ENCODE assay signal across 23 cellular contexts in the genomic region with DNA sequence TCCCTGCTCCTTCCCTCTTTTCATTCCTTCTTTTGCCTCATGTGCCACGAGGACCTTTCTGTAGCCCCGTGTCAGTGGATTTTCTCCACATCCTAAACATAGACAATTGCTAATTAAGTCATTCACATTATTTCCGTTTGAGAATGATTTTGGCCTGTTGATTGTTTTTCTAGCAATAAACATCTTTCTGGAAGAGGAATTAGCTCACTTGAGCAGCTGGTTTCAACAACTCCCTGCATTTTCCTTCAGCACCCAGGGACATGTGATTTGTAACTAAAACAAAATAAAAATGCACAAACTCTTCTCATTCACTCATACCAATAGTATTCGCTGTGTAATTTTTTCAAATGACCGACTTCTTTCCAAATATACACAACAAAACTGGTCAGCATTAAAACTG.
"Had no signal": no experiment of that assay in that cellular context is flagged by ENCODE, and none has a peak within 500 bp of the region (broad histone marks: within the 10 kb centered on the region; RNA-seq: fewer than 3 reads in every experiment).

No MANE protein-coding gene starts in this region.

- H3K27me3 ChIP-seq: foreskin keratinocyte, left lung, pancreas, right lobe of liver, thyroid gland had no signal

- H3K36me3 ChIP-seq: left lung, pancreas, right lobe of liver, thyroid gland had no signal

- ATAC-seq: activated T-cell treated with anti-CD3 and anti-CD28 coated beads, Interleukin-2, amount 50 U/mL, for 72 hours; foreskin keratinocyte; left lung; natural killer cell treated with Interleukin-12 subunit alpha and Interleukin-12 subunit beta and Interleukin-15 and Interleukin-18, amount 100 ng/mL, for 72 hours; pancreas; psoas muscle; right lobe of liver had no signal

- H3K27ac ChIP-seq: foreskin keratinocyte, left lung, pancreas, psoas muscle, right lobe of liver, skin epidermis, thyroid gland had no signal

- H3K9me3 ChIP-seq: left lung, pancreas, psoas muscle, right lobe of liver, thyroid gland had no signal

- DNase-seq: activated CD4-positive, alpha-beta memory T cell treated with anti-CD3 and anti-CD28 coated beads for 36 hours; activated CD4-positive, alpha-beta T cell treated with anti-CD3 and anti-CD28 coated beads for 48 hours; activated effector memory CD4-positive, alpha-beta T cell treated with Interleukin-2 at 50 U/mL for 16 hours; activated naive CD4-positive, alpha-beta T cell treated with anti-CD3 and anti-CD28 coated beads for 36 hours; activated naive CD8-positive, alpha-beta T cell treated with anti-CD3 and anti-CD28 coated beads, Interleukin-2, amount 10 ng/mL, durations not matched to agents 7 days and 5 days; activated T-cell treated with anti-CD3 and anti-CD28 coated beads, Interleukin-2, amount 50 U/mL, for 72 hours; amniotic stem cell; cerebellar nuclear complex; cortex of kidney; endodermal cell; foreskin keratinocyte; kidney; mammary epithelial cell; midbrain; pancreas; psoas muscle; right lobe of liver; stimulated activated CD4-positive, alpha-beta T cell treated with anti-CD3 and anti-CD28 coated beads, Interleukin-1b, Interleukin-23, amount 100 ng/mL, for 48 hours; substantia nigra; thyroid gland had no signal

- H3K4me1 ChIP-seq: foreskin keratinocyte, left lung, pancreas, psoas muscle, right lobe of liver, thyroid gland had no signal

- H3K4me3 ChIP-seq: left lung, pancreas, psoas muscle, right lobe of liver, skin epidermis, thyroid gland had no signal
